Comparison of ENCODE assay signal across 1 cellular context in genomic region chr1:99292946-99293345, GRCh38.
TF ChIP-seq lines count a peak whose summit lies in the region.

No MANE protein-coding gene starts in this region.

TF ChIP-seq in GM23338, 12 proteins besides CTCF, POLR2A, EP300 and RAD21 (continued from another document):
- TF ChIP-seq, protein P1, sequence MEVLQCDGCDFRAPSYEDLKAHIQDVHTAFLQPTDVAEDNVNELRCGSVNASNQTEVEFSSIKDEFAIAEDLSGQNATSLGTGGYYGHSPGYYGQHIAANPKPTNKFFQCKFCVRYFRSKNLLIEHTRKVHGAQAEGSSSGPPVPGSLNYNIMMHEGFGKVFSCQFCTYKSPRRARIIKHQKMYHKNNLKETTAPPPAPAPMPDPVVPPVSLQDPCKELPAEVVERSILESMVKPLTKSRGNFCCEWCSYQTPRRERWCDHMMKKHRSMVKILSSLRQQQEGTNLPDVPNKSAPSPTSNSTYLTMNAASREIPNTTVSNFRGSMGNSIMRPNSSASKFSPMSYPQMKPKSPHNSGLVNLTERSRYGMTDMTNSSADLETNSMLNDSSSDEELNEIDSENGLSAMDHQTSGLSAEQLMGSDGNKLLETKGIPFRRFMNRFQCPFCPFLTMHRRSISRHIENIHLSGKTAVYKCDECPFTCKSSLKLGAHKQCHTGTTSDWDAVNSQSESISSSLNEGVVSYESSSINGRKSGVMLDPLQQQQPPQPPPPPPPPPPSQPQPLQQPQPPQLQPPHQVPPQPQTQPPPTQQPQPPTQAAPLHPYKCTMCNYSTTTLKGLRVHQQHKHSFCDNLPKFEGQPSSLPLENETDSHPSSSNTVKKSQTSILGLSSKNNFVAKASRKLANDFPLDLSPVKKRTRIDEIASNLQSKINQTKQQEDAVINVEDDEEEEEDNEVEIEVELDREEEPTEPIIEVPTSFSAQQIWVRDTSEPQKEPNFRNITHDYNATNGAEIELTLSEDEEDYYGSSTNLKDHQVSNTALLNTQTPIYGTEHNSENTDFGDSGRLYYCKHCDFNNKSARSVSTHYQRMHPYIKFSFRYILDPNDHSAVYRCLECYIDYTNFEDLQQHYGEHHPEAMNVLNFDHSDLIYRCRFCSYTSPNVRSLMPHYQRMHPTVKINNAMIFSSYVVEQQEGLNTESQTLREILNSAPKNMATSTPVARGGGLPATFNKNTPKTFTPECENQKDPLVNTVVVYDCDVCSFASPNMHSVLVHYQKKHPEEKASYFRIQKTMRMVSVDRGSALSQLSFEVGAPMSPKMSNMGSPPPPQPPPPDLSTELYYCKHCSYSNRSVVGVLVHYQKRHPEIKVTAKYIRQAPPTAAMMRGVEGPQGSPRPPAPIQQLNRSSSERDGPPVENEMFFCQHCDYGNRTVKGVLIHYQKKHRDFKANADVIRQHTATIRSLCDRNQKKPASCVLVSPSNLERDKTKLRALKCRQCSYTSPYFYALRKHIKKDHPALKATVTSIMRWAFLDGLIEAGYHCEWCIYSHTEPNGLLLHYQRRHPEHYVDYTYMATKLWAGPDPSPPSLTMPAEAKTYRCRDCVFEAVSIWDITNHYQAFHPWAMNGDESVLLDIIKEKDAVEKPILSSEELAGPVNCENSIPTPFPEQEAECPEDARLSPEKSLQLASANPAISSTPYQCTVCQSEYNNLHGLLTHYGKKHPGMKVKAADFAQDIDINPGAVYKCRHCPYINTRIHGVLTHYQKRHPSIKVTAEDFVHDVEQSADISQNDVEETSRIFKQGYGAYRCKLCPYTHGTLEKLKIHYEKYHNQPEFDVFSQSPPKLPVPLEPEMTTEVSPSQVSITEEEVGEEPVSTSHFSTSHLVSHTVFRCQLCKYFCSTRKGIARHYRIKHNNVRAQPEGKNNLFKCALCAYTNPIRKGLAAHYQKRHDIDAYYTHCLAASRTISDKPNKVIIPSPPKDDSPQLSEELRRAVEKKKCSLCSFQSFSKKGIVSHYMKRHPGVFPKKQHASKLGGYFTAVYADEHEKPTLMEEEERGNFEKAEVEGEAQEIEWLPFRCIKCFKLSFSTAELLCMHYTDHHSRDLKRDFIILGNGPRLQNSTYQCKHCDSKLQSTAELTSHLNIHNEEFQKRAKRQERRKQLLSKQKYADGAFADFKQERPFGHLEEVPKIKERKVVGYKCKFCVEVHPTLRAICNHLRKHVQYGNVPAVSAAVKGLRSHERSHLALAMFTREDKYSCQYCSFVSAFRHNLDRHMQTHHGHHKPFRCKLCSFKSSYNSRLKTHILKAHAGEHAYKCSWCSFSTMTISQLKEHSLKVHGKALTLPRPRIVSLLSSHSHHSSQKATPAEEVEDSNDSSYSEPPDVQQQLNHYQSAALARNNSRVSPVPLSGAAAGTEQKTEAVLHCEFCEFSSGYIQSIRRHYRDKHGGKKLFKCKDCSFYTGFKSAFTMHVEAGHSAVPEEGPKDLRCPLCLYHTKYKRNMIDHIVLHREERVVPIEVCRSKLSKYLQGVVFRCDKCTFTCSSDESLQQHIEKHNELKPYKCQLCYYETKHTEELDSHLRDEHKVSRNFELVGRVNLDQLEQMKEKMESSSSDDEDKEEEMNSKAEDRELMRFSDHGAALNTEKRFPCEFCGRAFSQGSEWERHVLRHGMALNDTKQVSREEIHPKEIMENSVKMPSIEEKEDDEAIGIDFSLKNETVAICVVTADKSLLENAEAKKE (CRISPR knock-in tag; IDR thresholded peaks at IDR 0.05), result no peak
- TF ChIP-seq ZNF114 (CRISPR knock-in tag; IDR thresholded peaks at IDR 0.05), result no peak
- no peak for TF ChIP-seq EZH2 (IDR thresholded peaks at IDR 0.05; ENCODE audit: low read depth, unreplicated experiment)
